ENCODE assay signal across 4 cellular contexts in genomic region chr2:14656146-14656545, GRCh38.
"Had no signal": no experiment of that assay in that cellular context is flagged by ENCODE, and none has a peak within 500 bp of the region (broad histone marks: within the 10 kb centered on the region; RNA-seq: fewer than 3 reads in every experiment).

No MANE protein-coding gene starts in this region.

- H3K4me3 ChIP-seq: GM23338 had no signal

- DNase-seq: H9, HCEC 1CT, IMR-90 had no signal

- ATAC-seq: GM23338 had no signal

- H3K4me2 ChIP-seq: GM23338 had no signal

- H2AFZ ChIP-seq: GM23338 had no signal
